1 cellular context compared by ENCODE assay signal in genomic region chr1:207644852-207645631, GRCh38.
A peak's percentile ranks its signal among the peaks of the same experiment; 100 is the strongest.
TF ChIP-seq lines count a peak whose summit lies in the region.

Gene CR1L (plus strand): TSS chr1:207645133. CDS start chr1:207645234, 101 bp downstream.

TF ChIP-seq in K562, 482 proteins besides CTCF, POLR2A, EP300 and RAD21 (continued from another document and continues in another):
- no peak for TF ChIP-seq CREB3 (tag; conservative IDR thresholded peaks at IDR 0.05; ENCODE audit: low read depth)
- no peak for TF ChIP-seq ZC3H8 (IDR thresholded peaks at IDR 0.05)
- TF ChIP-seq SAP30 (IDR thresholded peaks at IDR 0.05; ENCODE audit: borderline replicate concordance, insufficient read depth, low read depth, low read length, poor library complexity, severe bottlenecking) = peak; percentile 98
- TF ChIP-seq ZNF41 (CRISPR knock-in tag; conservative IDR thresholded peaks at IDR 0.05) = 0 out of 2 replicates have a peak, but pooled peaks have one; percentile 23
- TF ChIP-seq ZNF274 (IDR thresholded peaks at IDR 0.05; ENCODE audit: borderline replicate concordance, low read depth, low read length) = no peak
- TF ChIP-seq ZBTB12 (CRISPR knock-in tag; IDR thresholded peaks at IDR 0.05) = no peak
- TF ChIP-seq MEIS2 (IDR thresholded peaks at IDR 0.05; ENCODE audit: partially characterized antibody) = peak; percentile 72
- TF ChIP-seq TOE1 (IDR thresholded peaks at IDR 0.05; ENCODE audit: borderline replicate concordance) = peak; percentile 71; the same call in 1 of the 2 replicates
- TF ChIP-seq TOE1 (CRISPR knock-in tag; IDR thresholded peaks at IDR 0.05; ENCODE audit: borderline replicate concordance, low read depth) = no peak
- peak in 1 of 2 experiments; percentile 56; a peak in 1 of 3 replicates for TF ChIP-seq CBX3 (IDR thresholded peaks at IDR 0.05; ENCODE audit: borderline replicate concordance in 1 of 2, low read length in 2 of 2)
- TF ChIP-seq ZNF175 (CRISPR knock-in tag; IDR thresholded peaks at IDR 0.05; ENCODE audit: low read depth) = no peak
- peak; percentile 56 for TF ChIP-seq TBP (optimal IDR thresholded peaks at IDR 0.05; ENCODE audit: low read depth, low read length)
- peak; percentile 78 for TF ChIP-seq MYC (IDR thresholded peaks at IDR 0.05; ENCODE audit: low read depth, low read length)
- peak; percentile 72; the same call in 1 of the 2 replicates for TF ChIP-seq MYC (CRISPR knock-in tag; IDR thresholded peaks at IDR 0.05; ENCODE audit: borderline replicate concordance, low read depth)
- 0 out of 2 replicates have a peak, but pooled peaks have one; percentile 21 for TF ChIP-seq TCF7 (IDR thresholded peaks at IDR 0.05; ENCODE audit: borderline replicate concordance)
- TF ChIP-seq NR2F6 (CRISPR knock-in tag; IDR thresholded peaks at IDR 0.05) = no peak; the same call in 1 of the 2 replicates
- no peak for TF ChIP-seq RBM34 (IDR thresholded peaks at IDR 0.05; ENCODE audit: borderline replicate concordance, insufficient read depth, low read length)
- peak; percentile 89 for TF ChIP-seq RBFOX2 (IDR thresholded peaks at IDR 0.05; ENCODE audit: low read depth, low read length)
- peak; percentile 99 for TF ChIP-seq RBBP5 (IDR thresholded peaks at IDR 0.05; ENCODE audit: borderline replicate concordance, insufficient read depth, low read length, poor library complexity, severe bottlenecking)
- TF ChIP-seq THAP7 (CRISPR knock-in tag; IDR thresholded peaks at IDR 0.05) = no peak
- TF ChIP-seq RCOR1 (IDR thresholded peaks at IDR 0.05; ENCODE audit: borderline replicate concordance in 1 of 2, low read depth in 2 of 2, low read length in 2 of 2) = no peak
- no peak for TF ChIP-seq SRSF7 (optimal IDR thresholded peaks at IDR 0.05; ENCODE audit: low read depth, low read length)
- TF ChIP-seq E2F6 (IDR thresholded peaks at IDR 0.05; ENCODE audit: borderline replicate concordance in 1 of 2, extremely low read depth in 1 of 2, insufficient read depth in 1 of 2, insufficient read length in 1 of 2, low read depth in 1 of 2, low read length in 1 of 2, poor library complexity in 1 of 2, severe bottlenecking in 1 of 2) = peak; percentile 22 to 90
- peak; percentile 89 to 91 for TF ChIP-seq NRF1 (conservative IDR thresholded peaks at IDR 0.05 in 1 of 2, IDR thresholded peaks at IDR 0.05 in 1 of 2)
- peak; percentile 59; the same call in 1 of the 2 replicates for TF ChIP-seq CTBP1 (IDR thresholded peaks at IDR 0.05; ENCODE audit: borderline replicate concordance)
- peak; percentile 50 for TF ChIP-seq E2F8 (IDR thresholded peaks at IDR 0.05; ENCODE audit: low read depth, partially characterized antibody)
- TF ChIP-seq POLR2G (IDR thresholded peaks at IDR 0.05; ENCODE audit: low read depth, low read length) = peak; percentile 86
- peak; percentile 86 for TF ChIP-seq CREM (IDR thresholded peaks at IDR 0.05; ENCODE audit: low read depth)
- peak; percentile 70 for TF ChIP-seq CREB1 (IDR thresholded peaks at IDR 0.05)
- TF ChIP-seq CREB1 (CRISPR knock-in tag; IDR thresholded peaks at IDR 0.05) = peak; percentile 84
- 0 out of 2 replicates have a peak, but pooled peaks have one; percentile 6 for TF ChIP-seq ZNF395 (CRISPR knock-in tag; IDR thresholded peaks at IDR 0.05)
- peak; percentile 92 for TF ChIP-seq AFF4 (CRISPR knock-in tag; IDR thresholded peaks at IDR 0.05)
- no peak; the same call in 1 of the 2 replicates for TF ChIP-seq CC2D1A (IDR thresholded peaks at IDR 0.05)
- TF ChIP-seq MAZ (CRISPR knock-in tag; conservative IDR thresholded peaks at IDR 0.05 in 1 of 2, IDR thresholded peaks at IDR 0.05 in 1 of 2) = peak; percentile 56 to 58
- TF ChIP-seq CBX1 (IDR thresholded peaks at IDR 0.05; ENCODE audit: low read depth) = peak; percentile 52
- TF ChIP-seq PKNOX1 (IDR thresholded peaks at IDR 0.05) = peak; percentile 78
- 0 out of 4 replicates have a peak, but pooled peaks of 1 of the 2 experiments have one; percentile 11 for TF ChIP-seq MLX (CRISPR knock-in tag; conservative IDR thresholded peaks at IDR 0.05)
